In genomic region chr2:176159678-176160250, GRCh38 we compare ENCODE assay signal across 12 cellular contexts. TPM values are rescaled to one million over a fixed set of nuclear protein-coding genes. Genes with fewer than 3 reads are reported as not detected.
DNase-seq lines count a peak whose midpoint lies in the region; ATAC-seq and TF ChIP-seq lines count a peak whose summit lies in the region.
"Had no signal": no experiment of that assay in that cellular context is flagged by ENCODE, and none has a peak within 500 bp of the region (broad histone marks: within the 10 kb centered on the region; RNA-seq: fewer than 3 reads in every experiment).

No MANE protein-coding gene starts in this region.

- TF ChIP-seq POLR2A in sigmoid colon (IDR thresholded peaks at IDR 0.05) = no peak

- H3K4me1 ChIP-seq in sigmoid colon = peaks cover 0 to 48% (median 42%) of the 10 kb centered on the region in 4 donors
- H3K4me1 ChIP-seq: parathyroid adenoma had no signal

- TF ChIP-seq CTCF in epithelial cell of proximal tubule (conservative IDR thresholded peaks at IDR 0.05; ENCODE audit: low read depth, low read length) (no peak), sigmoid colon (IDR thresholded peaks at IDR 0.05) (no peak)

- H3K27ac ChIP-seq in sigmoid colon = no peak overlapping the region
- H3K27ac ChIP-seq: parathyroid adenoma had no signal

- peak; percentile 32 for DNase-seq in NCI-H526 treated with DMSO at 0.1 percent for 48 hours (lab: John Stamatoyannopoulos, UW)
- no peak for DNase-seq in epithelial cell of proximal tubule (ENCODE audit: low read depth)
- DNase-seq in sigmoid colon = no peak
- DNase-seq in stimulated activated CD4-positive, alpha-beta T cell treated with anti-CD3 and anti-CD28 coated beads, Interleukin-4, amount 100 ng/mL, for 4 hours = no peak
- DNase-seq: activated CD8-positive, alpha-beta memory T cell treated with anti-CD3 and anti-CD28 coated beads, Interleukin-2, amount 50 U/mL, for 4 hours; NCI-H226; stimulated activated CD4-positive, alpha-beta T cell treated with anti-CD3 and anti-CD28 coated beads, Interleukin-2, amount 100 ng/mL, for 24 hours; stimulated activated naive CD4-positive, alpha-beta T cell treated with Interleukin-2 at 50 U/mL for 16 hours had no signal

- TF ChIP-seq EP300 in sigmoid colon (IDR thresholded peaks at IDR 0.05) = no peak

- ATAC-seq in HG03175 (IDR thresholded peaks at IDR 0.05; ENCODE audit: unreplicated experiment) (no peak), HG03432 (IDR thresholded peaks at IDR 0.05; ENCODE audit: unreplicated experiment) (no peak)

- H3K9me3 ChIP-seq in sigmoid colon = no peaks in the 10 kb centered on the region

- H3K36me3 ChIP-seq in sigmoid colon = no peaks in the 10 kb centered on the region

- peaks cover 75 to 100% (median 98%) of the 10 kb centered on the region in 3 donors for H3K27me3 ChIP-seq in sigmoid colon

- 34 to 79% methylated on average over 44 of the region's 44 CpGs for WGBS in sigmoid colon, 2 donors

- peak overlapping the region; percentile 40 for H3K4me3 ChIP-seq in epithelial cell of proximal tubule (ENCODE audit: low read depth, low read length)
- H3K4me3 ChIP-seq in sigmoid colon = peak overlapping the region in 3 of 4 donors; percentile 0 to 28 (median 25)
- H3K4me3 ChIP-seq: lung had no signal

- intact Hi-C loops in sigmoid colon (cut with DNase I) = loop anchor here (5.0 kb wide), 1 partner anchor 113 kb away; no protein-coding TSS in a partner anchor

RNA-seq across cellular contexts. Expression of gene HOXD3, which starts 2.7 kb away (rescaled TPM):
- total RNA-seq in epithelial cell of proximal tubule (8.2 and 9.4 TPM in 2 replicates), sigmoid colon (1 to 10 TPM in 3 of 4 donors, under 1 TPM in 1; 0.68 to 4.6 (median 4.1) TPM)
- polyA plus RNA-seq in sigmoid colon = 1 to 10 TPM in 1 of 3 donors, under 1 TPM in 2; 0.60 to 1.4 (median 0.92) TPM

RNA-seq across cellular contexts. Expression of gene HOXD4, which starts 8.4 kb away (rescaled TPM):
- total RNA-seq in epithelial cell of proximal tubule (26.0 and 28.0 TPM in 2 replicates), sigmoid colon (1 to 10 TPM; 3.4 to 8.0 (median 4.8) TPM)
- polyA plus RNA-seq in sigmoid colon = 1 to 10 TPM in 1 of 3 donors, under 1 TPM in 1, not detected in 1; 0.60 to 3.1 TPM

RNA-seq across cellular contexts. Expression of gene HOXD1, which starts 28.7 kb away (rescaled TPM):
- 9.3 and 10.2 TPM in 2 replicates for total RNA-seq in epithelial cell of proximal tubule
- total RNA-seq in sigmoid colon = under 1 TPM in 3 of 4 donors, not detected in 1; 0.16 to 0.71 (median 0.41) TPM
- 1 to 10 TPM; 3.1 to 4.2 (median 3.6) TPM for polyA plus RNA-seq in sigmoid colon

RNA-seq across cellular contexts. Expression of gene HOXD8, which starts 30.3 kb away (rescaled TPM):
- total RNA-seq in epithelial cell of proximal tubule (18.0 and 26.5 TPM in 2 replicates), sigmoid colon (10 to 100 TPM; 10.2 to 19.7 (median 16.5) TPM)
- polyA plus RNA-seq in sigmoid colon = 10 to 100 TPM in 1 of 3 donors, 1 to 10 TPM in 2; 2.5 to 10.8 (median 3.4) TPM

RNA-seq across cellular contexts. Expression of gene HOXD9, which starts 37.2 kb away (rescaled TPM):
- total RNA-seq in epithelial cell of proximal tubule = 9.8 and 11.5 TPM in 2 replicates
- total RNA-seq in sigmoid colon = 10 to 100 TPM; 10.6 to 27.1 (median 12.9) TPM
- polyA plus RNA-seq in sigmoid colon = 1 to 10 TPM in 2 of 3 donors, under 1 TPM in 1; 0.46 to 3.6 (median 1.8) TPM
